8 cellular contexts compared by ENCODE assay signal in genomic region chr15:37134699-37135131, GRCh38. TPM values are rescaled to one million over a fixed set of nuclear protein-coding genes. Genes with fewer than 3 reads are reported as not detected.
DNase-seq lines count a peak whose midpoint lies in the region; ATAC-seq and TF ChIP-seq lines count a peak whose summit lies in the region.

No MANE protein-coding gene starts in this region.

- H3K36me3 ChIP-seq in gastrocnemius medialis: no peaks in the 10 kb centered on the region
- no peaks in the 10 kb centered on the region for H3K36me3 ChIP-seq in CD8-positive, alpha-beta memory T cell (ENCODE audit: insufficient read depth, low read length)

- no peaks in the 10 kb centered on the region for H3K4me1 Mint-ChIP-seq in CD8-positive, alpha-beta memory T cell
- no peaks in the 10 kb centered on the region for H3K4me1 Mint-ChIP-seq in stimulated activated naive CD8-positive, alpha-beta T cell treated with anti-CD3 and anti-CD28 coated beads, Interleukin-15, amount 100 ng/mL, for 72 hours

- TF ChIP-seq CTCF in C4-2B (conservative IDR thresholded peaks at IDR 0.05) (peak; percentile 75), RWPE1 (conservative IDR thresholded peaks at IDR 0.05; ENCODE audit: low read depth) (peak; percentile 77), gastrocnemius medialis (IDR thresholded peaks at IDR 0.05 in 4 of 5, conservative IDR thresholded peaks at IDR 0.05 in 1 of 5) (peak in 4 of 5 experiments; percentile 31 to 62 (median 40))

- no peak overlapping the region for H3K4me3 ChIP-seq in gastrocnemius medialis
- H3K4me3 ChIP-seq in CD8-positive, alpha-beta memory T cell (ENCODE audit: low read length): no peak overlapping the region

- peaks cover 3 to 10% of the 10 kb centered on the region in 2 donors for H3K27me3 Mint-ChIP-seq in CD8-positive, alpha-beta memory T cell
- H3K27me3 Mint-ChIP-seq in stimulated activated naive CD8-positive, alpha-beta T cell treated with anti-CD3 and anti-CD28 coated beads, Interleukin-15, amount 100 ng/mL, for 72 hours: peaks cover 29% of the 10 kb centered on the region

- peaks cover 0 to 6% (median 0%) of the 10 kb centered on the region in 3 donors for H3K27me3 ChIP-seq in gastrocnemius medialis
- H3K27me3 ChIP-seq in CD8-positive, alpha-beta memory T cell (ENCODE audit: insufficient read depth, low read length, poor library complexity, severe bottlenecking): no peaks in the 10 kb centered on the region

- CTCF ChIA-PET in RWPE1 (lab: Yijun Ruan, JAX): interaction anchor here (0.6 to 2.0 kb wide), 4 partner anchors 26 to 1410 kb away, joined by 3 to 13 read pairs (median 4); no protein-coding TSS in a partner anchor
- CTCF ChIA-PET in CD8-positive, alpha-beta memory T cell (lab: Charles Lee): no interaction called here

- H3K9me3 ChIP-seq in gastrocnemius medialis: no peaks in the 10 kb centered on the region
- no peaks in the 10 kb centered on the region for H3K9me3 ChIP-seq in CD8-positive, alpha-beta memory T cell (ENCODE audit: low read length)

- H3K36me3 Mint-ChIP-seq in CD8-positive, alpha-beta memory T cell: no peaks in the 10 kb centered on the region

- in situ Hi-C loops in gastrocnemius medialis (cut with MboI; ENCODE audit: low sequenced_read_pairs in 4 of 4): no loop called here

- no peak for TF ChIP-seq POLR2A in gastrocnemius medialis (IDR thresholded peaks at IDR 0.05)

- H3K4me3 Mint-ChIP-seq in CD8-positive, alpha-beta memory T cell: no peak overlapping the region
- no peak overlapping the region for H3K4me3 Mint-ChIP-seq in stimulated activated naive CD8-positive, alpha-beta T cell treated with anti-CD3 and anti-CD28 coated beads, Interleukin-15, amount 100 ng/mL, for 72 hours

- POLR2A ChIA-PET in RWPE1 (lab: Yijun Ruan, JAX; ENCODE audit: low non-redundant PET): interaction anchor here (0.6 kb wide), 1 partner anchor 394 kb away, joined by 7 read pairs; no protein-coding TSS in a partner anchor
- POLR2A ChIA-PET in CD8-positive, alpha-beta memory T cell (lab: Charles Lee): no interaction called here

- ATAC-seq in gastrocnemius medialis (no peak), HG02973 (IDR thresholded peaks at IDR 0.05; ENCODE audit: unreplicated experiment) (no peak)
- ATAC-seq in stimulated activated naive CD8-positive, alpha-beta T cell treated with anti-CD3 and anti-CD28 coated beads, Interleukin-15, amount 100 ng/mL, for 72 hours: no peak

- peak; percentile 57 for DNase-seq in HCEC 1CT
- peak; percentile 50 for DNase-seq in RWPE1 (ENCODE audit: low spot score)
- DNase-seq in fibroblast of the conjunctiva (ENCODE audit: low read depth): peak; percentile 16
- DNase-seq in gastrocnemius medialis: no peak
- no peak for DNase-seq in CD8-positive, alpha-beta memory T cell
- DNase-seq in stimulated activated naive CD8-positive, alpha-beta T cell treated with anti-CD3 and anti-CD28 coated beads, Interleukin-15, amount 100 ng/mL, for 72 hours: no peak

- no peak overlapping the region for H3K27ac Mint-ChIP-seq in CD8-positive, alpha-beta memory T cell
- no peak overlapping the region for H3K27ac Mint-ChIP-seq in stimulated activated naive CD8-positive, alpha-beta T cell treated with anti-CD3 and anti-CD28 coated beads, Interleukin-15, amount 100 ng/mL, for 72 hours

- no peaks in the 10 kb centered on the region for H3K4me1 ChIP-seq in gastrocnemius medialis
- H3K4me1 ChIP-seq in CD8-positive, alpha-beta memory T cell (ENCODE audit: insufficient read depth, low read length): no peaks in the 10 kb centered on the region

- intact Hi-C loops in gastrocnemius medialis (cut with DNase I; ENCODE audit: low total_unique reads): loop anchor here (10.0 kb wide), 1 partner anchor 250 kb away; no protein-coding TSS in a partner anchor

- H3K9me3 Mint-ChIP-seq in CD8-positive, alpha-beta memory T cell: no peaks in the 10 kb centered on the region
- no peaks in the 10 kb centered on the region for H3K9me3 Mint-ChIP-seq in stimulated activated naive CD8-positive, alpha-beta T cell treated with anti-CD3 and anti-CD28 coated beads, Interleukin-15, amount 100 ng/mL, for 72 hours

- H3K27ac ChIP-seq in C4-2B (no peak overlapping the region), RWPE1 (no peak overlapping the region), gastrocnemius medialis (no peak overlapping the region)
- H3K27ac ChIP-seq in CD8-positive, alpha-beta memory T cell (ENCODE audit: low read depth, low read length): no peak overlapping the region

RNA-seq across cellular contexts. Expression of gene MEIS2, which starts 34.4 kb away (rescaled TPM):
- 1 to 10 TPM in 1 of 4 donors, under 1 TPM in 2, not detected in 1; 0.31 to 1.8 (median 0.40) TPM for total RNA-seq in gastrocnemius medialis
- total RNA-seq in CD8-positive, alpha-beta memory T cell: not detected
- polyA plus RNA-seq in CD8-positive, alpha-beta memory T cell: not detected

Comparison
In these comparisons a context has a peak if more than half of its experiments do, and no peak if none do; other contexts are left out.
1. DNase-seq: peak in HCEC 1CT (single experiment), RWPE1 (single experiment) and fibroblast of the conjunctiva (single experiment); none in gastrocnemius medialis (0 of 2), CD8-positive, alpha-beta memory T cell (0 of 5) and stimulated activated naive CD8-positive, alpha-beta T cell treated with anti-CD3 and anti-CD28 coated beads, Interleukin-15, amount 100 ng/mL, for 72 hours (0 of 2).
2. Peak in every context shown above with its lines, with median percentiles within 50 percentile points of each other: CTCF ChIP-seq.